10 cellular contexts compared by ENCODE assay signal in the genomic region with DNA sequence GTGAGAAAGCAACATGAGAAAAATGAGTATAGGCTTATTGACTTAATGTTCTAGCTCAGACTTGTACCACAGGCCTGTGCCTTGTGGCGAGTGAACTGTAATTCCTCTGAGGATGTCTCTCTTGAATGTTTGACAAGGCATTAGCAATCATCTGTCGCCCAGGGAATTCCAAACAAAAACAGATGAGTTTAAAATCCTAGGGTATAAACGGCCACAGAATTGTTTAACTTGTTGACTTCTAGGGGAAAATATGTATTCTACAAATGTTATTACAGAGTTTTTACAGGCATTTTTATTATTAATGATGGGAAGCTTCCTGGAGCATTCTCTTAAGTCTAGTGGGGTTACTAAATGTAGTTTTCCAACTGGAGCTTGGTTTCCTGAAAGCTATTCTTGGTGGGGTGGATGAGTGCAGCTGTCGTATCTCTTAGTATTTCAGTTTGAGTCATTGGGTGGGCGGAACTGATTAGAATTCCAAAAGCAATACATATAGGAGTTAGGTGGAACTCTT. TPM values are rescaled to one million over a fixed set of nuclear protein-coding genes. Genes with fewer than 3 reads are reported as not detected.
DNase-seq lines count a peak whose midpoint lies in the region; ATAC-seq and TF ChIP-seq lines count a peak whose summit lies in the region.
"Had no signal": no experiment of that assay in that cellular context is flagged by ENCODE, and none has a peak within 500 bp of the region (broad histone marks: within the 10 kb centered on the region; RNA-seq: fewer than 3 reads in every experiment).

No MANE protein-coding gene starts in this region.

- ATAC-seq in HCT116, result no peak
- ATAC-seq in left cardiac atrium, result peak; percentile 43 to 66
- ATAC-seq in GM21528 (IDR thresholded peaks at IDR 0.05; ENCODE audit: low FRiP score, unreplicated experiment), result no peak
- ATAC-seq: activated T-helper 17 cell treated with anti-CD3 and anti-CD28 coated beads, Interleukin-2, amount 50 U/mL, for 72 hours; T-cell had no signal

- no TSS peak for BruUV-seq in HCT116 (replicated peaks; lab: Mats Ljungman, UMichigan)

- POLR2A ChIA-PET in HCT116 (lab: Charles Lee), result no interaction called here

- TF ChIP-seq POLR2A in HCT116 (IDR thresholded peaks at IDR 0.05; ENCODE audit: borderline replicate concordance, extremely low read depth, insufficient read depth, insufficient read length) (no peak), stomach (IDR thresholded peaks at IDR 0.05) (no peak)

- H3K4me3 ChIP-seq in HCT116 (replicated peaks in 1 of 2; ENCODE audit: low read depth in 1 of 2, low read length in 2 of 2) (no peak overlapping the region), stomach (no peak overlapping the region)

- TF ChIP-seq CTCF in HCT116 (IDR thresholded peaks at IDR 0.05 in 2 of 3, conservative IDR thresholded peaks at IDR 0.05 in 1 of 3; ENCODE audit: borderline replicate concordance in 1 of 3, insufficient read depth in 1 of 3, low read depth in 2 of 3, low read length in 2 of 3) (no peak), stomach (IDR thresholded peaks at IDR 0.05) (no peak)

- H3K27ac ChIP-seq in HCT116 (ENCODE audit: low read depth, low read length) (no peak overlapping the region), stomach (peak overlapping the region in 4 of 5 donors; percentile 14 to 62 (median 54))

- 42 to 52% (median 50%) methylated on average over 5 of the region's 5 CpGs for WGBS in stomach, 5 donors

- H4K20me1 ChIP-seq in HCT116 (ENCODE audit: insufficient read depth), result peaks cover 12% of the 10 kb centered on the region; the same call in 1 of the 2 replicates

- peak overlapping the region; percentile 42 for H3K4me2 ChIP-seq in HCT116 (ENCODE audit: low read length)

- RAD21 ChIA-PET in HCT116 (lab: Charles Lee; ENCODE audit: low non-redundant PET in 1 of 2, low total read pairs in 2 of 2, uncharacterized antibody in 2 of 2, unreplicated experiment in 2 of 2), result no interaction called here

- no peak overlapping the region for H2AFZ ChIP-seq in HCT116 (ENCODE audit: low read depth, low read length, poor library complexity, severe bottlenecking)

- peaks cover 44% of the 10 kb centered on the region for H3K79me2 ChIP-seq in HCT116 (ENCODE audit: insufficient read depth, low read length)

- no peak overlapping the region for H3K9ac ChIP-seq in HCT116 (ENCODE audit: low read length)

- TF ChIP-seq EP300 in stomach (IDR thresholded peaks at IDR 0.05), result no peak

- DNase-seq in HCT116 (ENCODE audit: low read depth, low spot score), result no peak
- DNase-seq in amniotic epithelial cell (ENCODE audit: low read depth), result peak; percentile 77
- no peak for DNase-seq in left cardiac atrium
- DNase-seq in stomach, result no peak
- DNase-seq in HPDE6-E6E7 (ENCODE audit: extremely low spot score), result no peak
- DNase-seq in activated naive CD4-positive, alpha-beta T cell treated with anti-CD3 and anti-CD28 coated beads, Interleukin-2, amount 50 U/mL, for 16 hours, result no peak
- DNase-seq in foreskin melanocyte, result no peak
- DNase-seq: T-cell had no signal

- intact Hi-C loops in HCT116 (cut with micrococcal nuclease), result no loop called here
- intact Hi-C loops in left cardiac atrium (cut with DNase I), result loop anchor here in 1 of 2 donors (10.0 kb wide), 1 partner anchor 62 kb away; no protein-coding TSS in a partner anchor
- intact Hi-C loops in stomach (cut with DNase I; ENCODE audit: low total_unique reads), result loop anchor here (10.0 kb wide), 1 partner anchor 58 kb away; no protein-coding TSS in a partner anchor

- H3K9me3 ChIP-seq in HCT116 (ENCODE audit: control insufficient read depth in 1 of 2, insufficient read depth in 1 of 2, low read depth in 1 of 2, low read length in 2 of 2), result no peaks in the 10 kb centered on the region
- no peaks in the 10 kb centered on the region for H3K9me3 ChIP-seq in stomach

- H3K27me3 ChIP-seq in HCT116 (ENCODE audit: insufficient read depth, low read length), result no peaks in the 10 kb centered on the region
- H3K27me3 ChIP-seq in stomach, result no peaks in the 10 kb centered on the region

- H3K9me2 ChIP-seq in HCT116 (ENCODE audit: insufficient read depth), result no peaks in the 10 kb centered on the region

- no peaks in the 10 kb centered on the region for H3K36me3 ChIP-seq in HCT116 (ENCODE audit: control insufficient read depth in 1 of 2, insufficient read depth in 2 of 2, low read length in 2 of 2)
- peaks cover 0 to 2% (median 0%) of the 10 kb centered on the region in 4 donors for H3K36me3 ChIP-seq in stomach

- H3K4me1 ChIP-seq in HCT116 (ENCODE audit: control insufficient read depth in 1 of 2, insufficient read depth in 2 of 2, low read length in 2 of 2), result peaks cover 22 to 58% of the 10 kb centered on the region in 2 experiments
- H3K4me1 ChIP-seq in stomach, result peaks cover 27 to 87% (median 59%) of the 10 kb centered on the region in 4 donors

- CTCF ChIA-PET in HCT116 (lab: Charles Lee), result no interaction called here

- no peak for TF ChIP-seq RAD21 in HCT116 (IDR thresholded peaks at IDR 0.05; ENCODE audit: low read depth)

TF ChIP-seq in HCT116, 20 proteins besides CTCF, POLR2A, EP300 and RAD21:
- no peak for TF ChIP-seq ATF3 (IDR thresholded peaks at IDR 0.05)
- TF ChIP-seq SP1 (IDR thresholded peaks at IDR 0.05; ENCODE audit: low read depth), result no peak
- TF ChIP-seq EZH2 (IDR thresholded peaks at IDR 0.05), result no peak
- no peak for TF ChIP-seq ZNF274 (IDR thresholded peaks at IDR 0.05; ENCODE audit: low read depth, low read length)
- TF ChIP-seq EGR1 (IDR thresholded peaks at IDR 0.05; ENCODE audit: low read depth), result peak; percentile 51; the same call in 1 of the 2 replicates
- TF ChIP-seq FOSL1 (IDR thresholded peaks at IDR 0.05; ENCODE audit: low read depth), result no peak

RNA-seq across cellular contexts. Expression of gene ARHGAP10, which starts 40.6 kb away (rescaled TPM):
- 24.7 TPM for total RNA-seq in HCT116 (2021; ENCODE audit: unreplicated experiment)
- 18.8 and 20.0 TPM in 2 replicates for polyA plus RNA-seq in HCT116 (2012)
- total RNA-seq in left cardiac atrium, result 10 to 100 TPM; 41.4 to 46.5 TPM
- total RNA-seq in stomach, result 100 to 1,000 TPM in 1 of 5 donors, 10 to 100 TPM in 4; 36.1 to 117 (median 51.9) TPM
- 10 to 100 TPM; 18.1 to 27.2 (median 22.0) TPM for polyA plus RNA-seq in stomach

Comparison
In these comparisons a context has a peak if more than half of its experiments do, and no peak if none do; other contexts are left out.
1. ATAC-seq: peak in left cardiac atrium (2 of 2); none in HCT116 (single experiment) and GM21528 (single experiment).